Comparison of ENCODE assay signal across 34 cellular contexts in the genomic region with DNA sequence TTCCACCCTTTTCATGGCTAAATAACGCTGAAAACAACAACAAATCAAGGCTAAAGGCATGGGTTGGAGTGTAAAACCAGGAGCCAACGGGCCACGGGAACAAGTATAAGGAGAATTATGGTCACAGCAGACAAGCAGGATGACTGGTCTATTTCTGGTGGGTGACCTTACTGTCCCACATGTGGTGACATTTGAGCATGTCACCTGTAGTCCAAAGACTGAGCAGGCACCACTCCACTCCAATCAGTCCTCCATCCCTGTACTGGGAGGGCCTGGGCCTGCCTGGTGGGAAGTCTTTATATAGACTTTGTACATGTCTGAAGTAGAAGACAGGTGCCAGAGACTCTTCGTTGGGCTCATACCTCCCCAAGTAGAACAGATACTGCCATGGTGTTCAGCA. TPM values are rescaled to one million over a fixed set of nuclear protein-coding genes. Genes with fewer than 3 reads are reported as not detected.
"Had no signal": no experiment of that assay in that cellular context is flagged by ENCODE, and none has a peak within 500 bp of the region (broad histone marks: within the 10 kb centered on the region; RNA-seq: fewer than 3 reads in every experiment).

No MANE protein-coding gene starts in this region.

- DNase-seq: activated B cell treated with CpG ODN at 0.5 μM for 24 hours; activated CD4-positive, alpha-beta memory T cell treated with anti-CD3 and anti-CD28 coated beads for 36 hours; activated CD4-positive, alpha-beta T cell treated with anti-CD3 and anti-CD28 coated beads for 4 hours; activated CD4-positive, alpha-beta T cell treated with anti-CD3 and anti-CD28 coated beads, Interleukin-2, amount 10 ng/mL, durations not matched to agents 24 days and 14 days; activated CD4-positive, alpha-beta T cell treated with anti-CD3 and anti-CD28 coated beads, Interleukin-2, amount 50 U/mL, for 1 hour; activated CD4-positive, alpha-beta T cell treated with anti-CD3 and anti-CD28 coated beads, Interleukin-2, amount 50 U/mL, for 4 hours; activated CD4-positive, CD25-positive, alpha-beta regulatory T cell treated with anti-CD3 and anti-CD28 coated beads, Interleukin-2, amount 50 U/mL, for 72 hours; activated CD8-positive, alpha-beta memory T cell treated with anti-CD3 and anti-CD28 coated beads, Interleukin-2, amount 50 U/mL, for 4 hours; activated CD8-positive, alpha-beta T cell treated with anti-CD3 and anti-CD28 coated beads for 36 hours; activated effector memory CD4-positive, alpha-beta T cell treated with anti-CD3 and anti-CD28 coated beads, Interleukin-2, amount 50 U/mL, for 16 hours; activated gamma-delta T cell treated with Interleukin-2 at 50 U/mL for 16 hours; activated naive CD4-positive, alpha-beta T cell; activated naive CD4-positive, alpha-beta T cell treated with anti-CD3 and anti-CD28 coated beads for 36 hours; activated naive CD4-positive, alpha-beta T cell treated with anti-CD3 and anti-CD28 coated beads, Interleukin-2, amount 50 U/mL, for 16 hours; activated naive CD8-positive, alpha-beta T cell treated with anti-CD3 and anti-CD28 coated beads for 36 hours; activated T-cell treated with anti-CD3 and anti-CD28 coated beads for 4 hours; activated T-cell treated with anti-CD3 and anti-CD28 coated beads, Interleukin-2, amount 50 U/mL, for 1 hour; activated T-cell treated with anti-CD3 and anti-CD28 coated beads, Interleukin-2, amount 50 U/mL, for 4 hours; activated T-cell treated with anti-CD3 and anti-CD28 coated beads, Interleukin-2, amount 50 U/mL, for 72 hours; adrenal gland; amniotic stem cell; aorta; body of pancreas; brain microvascular endothelial cell; central memory CD4-positive, alpha-beta T cell; T-cell; T-helper 2 cell; T-helper 9 cell had no signal

- H3K4me3 ChIP-seq: adrenal gland, body of pancreas, breast epithelium had no signal

- H3K27ac ChIP-seq: adrenal gland, body of pancreas, brain microvascular endothelial cell, breast epithelium, VCaP had no signal

- H3K4me1 ChIP-seq: adrenal gland, body of pancreas, breast epithelium had no signal

- H3K9me3 ChIP-seq: adrenal gland, body of pancreas, breast epithelium had no signal

- H3K27me3 ChIP-seq: adrenal gland, body of pancreas, brain microvascular endothelial cell, breast epithelium had no signal

- ATAC-seq: activated CD8-positive, alpha-beta T cell treated with anti-CD3 and anti-CD28 coated beads for 36 hours; activated naive CD4-positive, alpha-beta T cell treated with anti-CD3 and anti-CD28 coated beads, Interleukin-2, amount 50 U/mL, for 72 hours; activated T-cell treated with anti-CD3 and anti-CD28 coated beads, Interleukin-2, amount 50 U/mL, for 4 hours; activated T-cell treated with anti-CD3 and anti-CD28 coated beads, Interleukin-2, amount 50 U/mL, for 72 hours; activated T-helper 17 cell treated with anti-CD3 and anti-CD28 coated beads, Interleukin-2, amount 50 U/mL, for 72 hours; body of pancreas; T-cell had no signal

- H3K36me3 ChIP-seq: adrenal gland, brain microvascular endothelial cell, breast epithelium had no signal

RNA-seq across cellular contexts. Expression of gene C9orf153, which starts 36.8 kb away (rescaled TPM):
- total RNA-seq: astrocyte, cardiac septum had no signal
- polyA plus RNA-seq: aorta had no signal
